ENCODE assay signal across 7 cellular contexts in genomic region chr6:119110601-119111548, GRCh38. TPM values are rescaled to one million over a fixed set of nuclear protein-coding genes. Genes with fewer than 3 reads are reported as not detected.
DNase-seq lines count a peak whose midpoint lies in the region; ATAC-seq, FAIRE-seq and TF ChIP-seq lines count a peak whose summit lies in the region.

No MANE protein-coding gene starts in this region.

- H3K4me2 ChIP-seq in astrocyte (ENCODE audit: low read length), result no peak overlapping the region

- DNase-seq in GM03348 (ENCODE audit: low spot score) (peak; percentile 72), HT1080 (ENCODE audit: low read depth) (peak; percentile 58), Panc1 (ENCODE audit: low read depth, low spot score) (peak; percentile 27), astrocyte (ENCODE audit: low read depth) (peak; percentile 74), hepatic stellate cell (ENCODE audit: low spot score) (peak; percentile 30), smooth muscle cell of the brain vasculature (ENCODE audit: low read depth, low spot score) (peak; percentile 33)

- H3K4me1 ChIP-seq in Panc1 (ENCODE audit: control insufficient read depth, insufficient read depth, low read length) (no peaks in the 10 kb centered on the region), astrocyte (ENCODE audit: insufficient read depth, low read length) (no peaks in the 10 kb centered on the region)

- no peaks in the 10 kb centered on the region for H4K20me1 ChIP-seq in astrocyte (ENCODE audit: insufficient read depth, low read length)

- H3K4me3 Mint-ChIP-seq in astrocyte (ENCODE audit: unreplicated experiment), result no peak overlapping the region

- no peak overlapping the region for H3K9ac ChIP-seq in astrocyte (ENCODE audit: low read length)

- no peaks in the 10 kb centered on the region for H3K79me2 ChIP-seq in astrocyte (ENCODE audit: insufficient read depth, low read length)

- peaks cover 4% of the 10 kb centered on the region for H3K27me3 Mint-ChIP-seq in astrocyte (ENCODE audit: low read depth, unreplicated experiment)

- H2AFZ ChIP-seq in astrocyte (ENCODE audit: low read depth, low read length), result no peak overlapping the region

- intact Hi-C loops in Panc1 (cut with micrococcal nuclease; ENCODE audit: unreplicated experiment), result loop anchor here (1.0 to 5.0 kb wide), 2 partner anchors 143 to 219 kb away; partner anchors contain the start of gene ASF1A

- H3K9me3 ChIP-seq in Panc1 (ENCODE audit: control insufficient read depth, insufficient read depth, low read depth, low read length) (no peaks in the 10 kb centered on the region), astrocyte (ENCODE audit: insufficient read depth, low read depth, low read length) (no peaks in the 10 kb centered on the region)

- in situ Hi-C loops in Panc1 (cut with HindIII; ENCODE audit: low pct_unique_long_range_greater_than_20kb, low sequenced_read_pairs), result no loop called here

- peak; percentile 75 for TF ChIP-seq CTCF in Panc1 (IDR thresholded peaks at IDR 0.05)
- peak; percentile 61 for TF ChIP-seq CTCF in astrocyte (IDR thresholded peaks at IDR 0.05; ENCODE audit: insufficient read depth, low read depth, low read length)

- H3K36me3 Mint-ChIP-seq in astrocyte (ENCODE audit: low read depth, unreplicated experiment), result no peaks in the 10 kb centered on the region

- H3K27ac Mint-ChIP-seq in astrocyte (ENCODE audit: unreplicated experiment), result no peak overlapping the region

- H3K27me3 ChIP-seq in Panc1 (ENCODE audit: control insufficient read depth, insufficient read depth, low read length) (no peaks in the 10 kb centered on the region; the same call in 1 of the 2 replicates), astrocyte (ENCODE audit: insufficient read depth, low read length) (no peaks in the 10 kb centered on the region)

- FAIRE-seq in astrocyte (lab: Jason Lieb, UNC), result no peak

- H3K4me3 ChIP-seq in Panc1 (ENCODE audit: low read depth in 2 of 2, low read length in 2 of 2) (no peak overlapping the region), astrocyte (ENCODE audit: insufficient read depth, low read depth, low read length) (no peak overlapping the region)

- H3K36me3 ChIP-seq in Panc1 (ENCODE audit: control insufficient read depth, insufficient read depth, low read length), result no peaks in the 10 kb centered on the region
- no peaks in the 10 kb centered on the region for H3K36me3 ChIP-seq in astrocyte (ENCODE audit: insufficient read depth, low read length)

- POLR2A ChIA-PET in Panc1 (lab: Charles Lee), result no interaction called here

- CTCF ChIA-PET in Panc1 (lab: Charles Lee), result interaction anchor here (0.5 to 2.7 kb wide), 9 partner anchors 76 to 460 kb away, joined by 3 to 19 read pairs (median 4); no protein-coding TSS in a partner anchor

- H3K9me3 Mint-ChIP-seq in astrocyte (ENCODE audit: unreplicated experiment), result no peaks in the 10 kb centered on the region

- ATAC-seq in GM21390 (IDR thresholded peaks at IDR 0.05; ENCODE audit: unreplicated experiment) (peak; percentile 78), Panc1 (peak; percentile 95)

- H3K4me1 Mint-ChIP-seq in astrocyte (ENCODE audit: low read depth, unreplicated experiment), result no peaks in the 10 kb centered on the region

- no peak overlapping the region for H3K27ac ChIP-seq in Panc1 (ENCODE audit: low read length)
- H3K27ac ChIP-seq in astrocyte (ENCODE audit: low read depth, low read length), result no peak overlapping the region

- no TSS peak for BruUV-seq in Panc1 (replicated peaks; lab: Mats Ljungman, UMichigan)

RNA-seq across cellular contexts. Expression of gene FAM184A, which starts 32.4 kb away (rescaled TPM):
- total RNA-seq in HT1080 (2014; rRNA removed; shearing (Covaris generic)), result 0.03 and 0.31 TPM in 2 replicates
- polyA plus RNA-seq in HT1080 (2015; cell fraction: cytosol; rRNA removed), result 0.53 and 0.69 TPM in 2 replicates
- 0.70 and 0.76 TPM in 2 replicates for polyA plus RNA-seq in HT1080 (2015; cell fraction: nucleus; rRNA removed)
- total RNA-seq in Panc1 (2021; ENCODE audit: unreplicated experiment), result 8.7 TPM
- 3.9 TPM for polyA plus RNA-seq in Panc1 (2012; ENCODE audit: insufficient read length)
- total RNA-seq in astrocyte, result 1.3 and 2.0 TPM in 2 replicates
